In the genomic region with DNA sequence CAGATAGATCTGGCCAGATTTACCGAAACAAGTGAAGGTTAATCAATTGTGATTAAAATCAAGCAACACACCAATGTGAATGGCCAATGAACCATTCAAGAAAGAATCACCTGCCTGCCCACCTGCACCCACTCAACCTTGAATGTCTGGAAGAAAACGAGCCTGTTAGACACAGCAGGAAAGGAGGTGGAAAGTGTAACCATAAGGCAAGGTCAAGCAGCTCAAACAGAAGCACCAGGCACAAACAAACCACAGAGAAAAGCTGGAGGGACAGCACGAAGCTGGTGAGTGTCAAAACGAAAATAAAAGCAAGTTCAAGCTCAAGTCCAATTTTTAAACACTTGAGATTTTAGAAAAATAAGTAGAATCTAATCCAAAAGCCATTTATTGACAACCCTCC, we compare ENCODE assay signal across 11 cellular contexts.
DNase-seq lines count a peak whose midpoint lies in the region; ATAC-seq and TF ChIP-seq lines count a peak whose summit lies in the region.
"Had no signal": no experiment of that assay in that cellular context is flagged by ENCODE, and none has a peak within 500 bp of the region (broad histone marks: within the 10 kb centered on the region; RNA-seq: fewer than 3 reads in every experiment).

No MANE protein-coding gene starts in this region.

- no peak overlapping the region for H3K27ac ChIP-seq in DND-41 (ENCODE audit: low read length)
- no peak overlapping the region for H3K27ac ChIP-seq in hepatocyte
- H3K27ac ChIP-seq: SJSA1 had no signal

- DNase-seq in DND-41 = no peak
- DNase-seq in GM19238 (ENCODE audit: insufficient read length, low spot score) = peak; percentile 13
- DNase-seq in activated naive CD4-positive, alpha-beta T cell treated with anti-CD3 and anti-CD28 coated beads, Interleukin-2, amount 10 ng/mL, durations not matched to agents 7 days and 5 days = no peak
- no peak for DNase-seq in activated CD4-positive, alpha-beta T cell treated with anti-CD3 and anti-CD28 coated beads, Interleukin-2, amount 10 ng/mL, durations not matched to agents 7 days and 5 days
- no peak for DNase-seq in activated CD8-positive, alpha-beta memory T cell treated with anti-CD3 and anti-CD28 coated beads, Interleukin-2, amount 50 U/mL, for 4 hours
- no peak for DNase-seq in hepatocyte (ENCODE audit: low spot score)
- DNase-seq: MV-4-11; stimulated activated CD4-positive, alpha-beta T cell treated with anti-CD3 and anti-CD28 coated beads, Interleukin-12 subunit alpha, Interleukin-12 subunit beta, amount 100 ng/mL, for 4 hours had no signal

- H3K27me3 ChIP-seq in DND-41 (ENCODE audit: insufficient read depth, low read length, poor library complexity) = no peaks in the 10 kb centered on the region
- no peaks in the 10 kb centered on the region for H3K27me3 ChIP-seq in hepatocyte
- H3K27me3 ChIP-seq: SJSA1 had no signal

- H3K9me3 Mint-ChIP-seq in activated naive CD4-positive, alpha-beta T cell treated with anti-CD3 and anti-CD28 coated beads, Interleukin-2, amount 10 ng/mL, durations not matched to agents 7 days and 5 days = no peaks in the 10 kb centered on the region
- H3K9me3 Mint-ChIP-seq in activated CD4-positive, alpha-beta T cell treated with anti-CD3 and anti-CD28 coated beads, Interleukin-2, amount 10 ng/mL, durations not matched to agents 7 days and 5 days = no peaks in the 10 kb centered on the region

- no peak for TF ChIP-seq CTCF in DND-41 (IDR thresholded peaks at IDR 0.05; ENCODE audit: borderline replicate concordance, extremely low read depth, low read length, poor library complexity, severe bottlenecking)
- TF ChIP-seq CTCF in hepatocyte (IDR thresholded peaks at IDR 0.05; ENCODE audit: poor library complexity) = no peak

- no peak overlapping the region for H3K27ac Mint-ChIP-seq in activated naive CD4-positive, alpha-beta T cell treated with anti-CD3 and anti-CD28 coated beads, Interleukin-2, amount 10 ng/mL, durations not matched to agents 7 days and 5 days
- H3K27ac Mint-ChIP-seq in activated CD4-positive, alpha-beta T cell treated with anti-CD3 and anti-CD28 coated beads, Interleukin-2, amount 10 ng/mL, durations not matched to agents 7 days and 5 days = no peak overlapping the region

- H3K4me2 ChIP-seq in DND-41 (ENCODE audit: insufficient read depth, low read length) (no peak overlapping the region), hepatocyte (no peak overlapping the region)

- no peaks in the 10 kb centered on the region for H3K4me1 Mint-ChIP-seq in activated naive CD4-positive, alpha-beta T cell treated with anti-CD3 and anti-CD28 coated beads, Interleukin-2, amount 10 ng/mL, durations not matched to agents 7 days and 5 days
- H3K4me1 Mint-ChIP-seq in activated CD4-positive, alpha-beta T cell treated with anti-CD3 and anti-CD28 coated beads, Interleukin-2, amount 10 ng/mL, durations not matched to agents 7 days and 5 days = peaks cover 3% of the 10 kb centered on the region

- H3K9me2 ChIP-seq in hepatocyte (replicated peaks; ENCODE audit: insufficient read depth) = no peaks in the 10 kb centered on the region

- H3K36me3 Mint-ChIP-seq in activated naive CD4-positive, alpha-beta T cell treated with anti-CD3 and anti-CD28 coated beads, Interleukin-2, amount 10 ng/mL, durations not matched to agents 7 days and 5 days = no peaks in the 10 kb centered on the region
- H3K36me3 Mint-ChIP-seq in activated CD4-positive, alpha-beta T cell treated with anti-CD3 and anti-CD28 coated beads, Interleukin-2, amount 10 ng/mL, durations not matched to agents 7 days and 5 days (ENCODE audit: low read depth) = no peaks in the 10 kb centered on the region

- no peaks in the 10 kb centered on the region for H4K20me1 ChIP-seq in DND-41 (ENCODE audit: insufficient read depth, low read length)
- H4K20me1 ChIP-seq in hepatocyte (ENCODE audit: insufficient read depth, poor library complexity, severe bottlenecking) = no peaks in the 10 kb centered on the region

- H3K4me3 ChIP-seq in DND-41 (ENCODE audit: low read depth in 1 of 2, low read length in 2 of 2) (no peak overlapping the region), hepatocyte (no peak overlapping the region)
- H3K4me3 ChIP-seq: SJSA1 had no signal

- H3K4me1 ChIP-seq in DND-41 (ENCODE audit: insufficient read depth, low read length) = no peaks in the 10 kb centered on the region; the same call in 1 of the 2 replicates
- peaks cover 5% of the 10 kb centered on the region for H3K4me1 ChIP-seq in hepatocyte (ENCODE audit: insufficient read depth)
- H3K4me1 ChIP-seq: SJSA1 had no signal

- CTCF ChIA-PET in activated naive CD4-positive, alpha-beta T cell treated with anti-CD3 and anti-CD28 coated beads, Interleukin-2, amount 10 ng/mL, durations not matched to agents 7 days and 5 days (lab: Charles Lee) = interaction anchor here (0.6 kb wide), 1 partner anchor 331 kb away, joined by 3 read pairs; no protein-coding TSS in a partner anchor
- CTCF ChIA-PET in activated CD4-positive, alpha-beta T cell treated with anti-CD3 and anti-CD28 coated beads, Interleukin-2, amount 10 ng/mL, durations not matched to agents 7 days and 5 days (lab: Charles Lee) = no interaction called here

- WGBS in hepatocyte (ENCODE audit: low lambda C conversion rate, missing lambda C conversion rate) = 77% methylated on average over 4 of the region's 4 CpGs

- H3K27me3 Mint-ChIP-seq in activated naive CD4-positive, alpha-beta T cell treated with anti-CD3 and anti-CD28 coated beads, Interleukin-2, amount 10 ng/mL, durations not matched to agents 7 days and 5 days = peaks cover 9% of the 10 kb centered on the region
- H3K27me3 Mint-ChIP-seq in activated CD4-positive, alpha-beta T cell treated with anti-CD3 and anti-CD28 coated beads, Interleukin-2, amount 10 ng/mL, durations not matched to agents 7 days and 5 days = peaks cover 19% of the 10 kb centered on the region

- H3K4me3 Mint-ChIP-seq in activated naive CD4-positive, alpha-beta T cell treated with anti-CD3 and anti-CD28 coated beads, Interleukin-2, amount 10 ng/mL, durations not matched to agents 7 days and 5 days = no peak overlapping the region
- H3K4me3 Mint-ChIP-seq in activated CD4-positive, alpha-beta T cell treated with anti-CD3 and anti-CD28 coated beads, Interleukin-2, amount 10 ng/mL, durations not matched to agents 7 days and 5 days = no peak overlapping the region

- H3K79me2 ChIP-seq in DND-41 (ENCODE audit: insufficient read depth, low read length) (no peaks in the 10 kb centered on the region), hepatocyte (no peaks in the 10 kb centered on the region)

- POLR2A ChIA-PET in activated CD4-positive, alpha-beta T cell treated with anti-CD3 and anti-CD28 coated beads, Interleukin-2, amount 10 ng/mL, durations not matched to agents 7 days and 5 days (lab: Charles Lee) = no interaction called here

- no peak overlapping the region for H3K9ac ChIP-seq in DND-41 (ENCODE audit: low read depth, low read length)

- H3K9me3 ChIP-seq in DND-41 (ENCODE audit: insufficient read depth, low read length, severe bottlenecking) (peaks cover 9% of the 10 kb centered on the region), hepatocyte (ENCODE audit: low read depth) (no peaks in the 10 kb centered on the region)
- H3K9me3 ChIP-seq: SJSA1 had no signal

- ATAC-seq in DND-41 (ENCODE audit: insufficient read depth, low read depth) (peak; percentile 56), HG02798 (IDR thresholded peaks at IDR 0.05; ENCODE audit: poor library complexity, unreplicated experiment) (peak; percentile 80), HG03571 (IDR thresholded peaks at IDR 0.05; ENCODE audit: unreplicated experiment) (peak; percentile 81)

- H3K36me3 ChIP-seq in DND-41 (ENCODE audit: insufficient read depth, low read length) (no peaks in the 10 kb centered on the region), hepatocyte (replicated peaks; ENCODE audit: insufficient read depth, low read depth) (no peaks in the 10 kb centered on the region)
- H3K36me3 ChIP-seq: SJSA1 had no signal

- H2AFZ ChIP-seq in DND-41 (ENCODE audit: low read depth, low read length) (no peak overlapping the region), hepatocyte (no peak overlapping the region)
